In genomic region chr19:35813043-35813890, GRCh38 we compare ENCODE assay signal across 40 cellular contexts. TPM values are rescaled to one million over a fixed set of nuclear protein-coding genes. Genes with fewer than 3 reads are reported as not detected.
"Had no signal": no experiment of that assay in that cellular context is flagged by ENCODE, and none has a peak within 500 bp of the region (broad histone marks: within the 10 kb centered on the region; RNA-seq: fewer than 3 reads in every experiment).

No MANE protein-coding gene starts in this region.

- FAIRE-seq: endometrium, endothelial cell of umbilical vein, frontal cortex had no signal

- H3K36me3 Mint-ChIP-seq: activated CD8-positive, alpha-beta memory T cell treated with anti-CD3 and anti-CD28 coated beads, Interleukin-2, amount 10 ng/mL, durations not matched to agents 7 days and 5 days; activated naive CD4-positive, alpha-beta T cell treated with anti-CD3 and anti-CD28 coated beads, Interleukin-2, amount 50 U/mL, for 24 hours; activated naive CD8-positive, alpha-beta T cell treated with anti-CD3 and anti-CD28 coated beads for 36 hours; brain had no signal

- H3K4me1 Mint-ChIP-seq: activated CD4-positive, alpha-beta T cell treated with anti-CD3 and anti-CD28 coated beads for 36 hours; activated CD4-positive, alpha-beta T cell treated with anti-CD3 and anti-CD28 coated beads, Interleukin-2, amount 10 ng/mL, durations not matched to agents 24 days and 14 days; activated CD8-positive, alpha-beta memory T cell treated with anti-CD3 and anti-CD28 coated beads, Interleukin-2, amount 10 ng/mL, durations not matched to agents 7 days and 5 days; activated naive CD4-positive, alpha-beta T cell treated with anti-CD3 and anti-CD28 coated beads, Interleukin-2, amount 50 U/mL, for 24 hours; activated naive CD8-positive, alpha-beta T cell treated with anti-CD3 and anti-CD28 coated beads for 36 hours; activated naive CD8-positive, alpha-beta T cell treated with anti-CD3 and anti-CD28 coated beads, Interleukin-2, amount 50 U/mL, for 24 hours; brain had no signal

- H3K27ac Mint-ChIP-seq: activated CD4-positive, alpha-beta memory T cell treated with anti-CD3 and anti-CD28 coated beads for 36 hours; activated CD4-positive, alpha-beta T cell treated with anti-CD3 and anti-CD28 coated beads for 36 hours; activated CD4-positive, alpha-beta T cell treated with anti-CD3 and anti-CD28 coated beads, Interleukin-2, amount 10 ng/mL, durations not matched to agents 24 days and 14 days; activated CD8-positive, alpha-beta memory T cell treated with anti-CD3 and anti-CD28 coated beads, Interleukin-2, amount 10 ng/mL, durations not matched to agents 7 days and 5 days; activated CD8-positive, alpha-beta T cell treated with anti-CD3 and anti-CD28 coated beads, Interleukin-2, amount 10 ng/mL, durations not matched to agents 7 days and 5 days; activated naive CD4-positive, alpha-beta T cell treated with anti-CD3 and anti-CD28 coated beads for 36 hours; activated naive CD4-positive, alpha-beta T cell treated with anti-CD3 and anti-CD28 coated beads, Interleukin-2, amount 50 U/mL, for 24 hours; activated naive CD8-positive, alpha-beta T cell treated with anti-CD3 and anti-CD28 coated beads for 36 hours; activated naive CD8-positive, alpha-beta T cell treated with anti-CD3 and anti-CD28 coated beads, Interleukin-2, amount 50 U/mL, for 24 hours; activated T-helper 1 cell treated with anti-CD3 and anti-CD28 coated beads, Interleukin-12 subunit alpha, Interleukin-12 subunit beta, Interleukin-2, Interleukin-4 antibody, amounts not matched to agents 30 ng/mL and 10 ng/mL and 1 ng/mL, durations not matched to agents 14 hours and 24 hours and 36 hours; activated T-helper 2 cell treated with anti-CD3 and anti-CD28 coated beads, Interferon-gamma antibody, Interleukin-2, Interleukin-4, amounts not matched to agents 10 μg/mL and 5 μg/mL and 100 μg/mL, durations not matched to agents 14 hours and 24 hours and 36 hours; brain had no signal

- H3K9me3 Mint-ChIP-seq: activated CD4-positive, alpha-beta memory T cell treated with anti-CD3 and anti-CD28 coated beads for 36 hours; activated CD4-positive, alpha-beta T cell treated with anti-CD3 and anti-CD28 coated beads, Interleukin-2, amount 10 ng/mL, durations not matched to agents 24 days and 14 days; activated naive CD4-positive, alpha-beta T cell treated with anti-CD3 and anti-CD28 coated beads for 36 hours; activated naive CD4-positive, alpha-beta T cell treated with anti-CD3 and anti-CD28 coated beads, Interleukin-2, amount 50 U/mL, for 24 hours; activated naive CD8-positive, alpha-beta T cell treated with anti-CD3 and anti-CD28 coated beads for 36 hours; activated naive CD8-positive, alpha-beta T cell treated with anti-CD3 and anti-CD28 coated beads, Interleukin-2, amount 50 U/mL, for 24 hours; activated T-helper 1 cell treated with anti-CD3 and anti-CD28 coated beads, Interleukin-12 subunit alpha, Interleukin-12 subunit beta, Interleukin-2, Interleukin-4 antibody, amounts not matched to agents 30 ng/mL and 10 ng/mL and 1 ng/mL, durations not matched to agents 14 hours and 24 hours and 36 hours; activated T-helper 2 cell treated with anti-CD3 and anti-CD28 coated beads, Interferon-gamma antibody, Interleukin-2, Interleukin-4, amounts not matched to agents 10 μg/mL and 5 μg/mL and 100 μg/mL, durations not matched to agents 14 hours and 24 hours and 36 hours had no signal

- H3K27ac ChIP-seq: adrenal gland, breast epithelium, cardiac muscle cell, colonic mucosa, epithelial cell of prostate, esophagus squamous epithelium had no signal

- H3K4me3 ChIP-seq: adrenal gland, breast epithelium, cardiac muscle cell, colonic mucosa, esophagus squamous epithelium had no signal

- DNase-seq: activated CD4-positive, alpha-beta memory T cell treated with anti-CD3 and anti-CD28 coated beads for 36 hours; activated CD4-positive, alpha-beta T cell treated with anti-CD3 and anti-CD28 coated beads for 36 hours; activated CD4-positive, alpha-beta T cell treated with anti-CD3 and anti-CD28 coated beads, Interleukin-2, amount 10 ng/mL, durations not matched to agents 24 days and 14 days; activated CD4-positive, CD25-positive, alpha-beta regulatory T cell; activated CD4-positive, CD25-positive, alpha-beta regulatory T cell treated with anti-CD3 and anti-CD28 coated beads, Interleukin-2, amount 50 U/mL, for 72 hours; activated CD8-positive, alpha-beta memory T cell treated with anti-CD3 and anti-CD28 coated beads, Interleukin-2, amount 10 ng/mL, durations not matched to agents 7 days and 5 days; activated CD8-positive, alpha-beta memory T cell treated with anti-CD3 and anti-CD28 coated beads, Interleukin-2, amount 50 U/mL, for 4 hours; activated CD8-positive, alpha-beta T cell treated with anti-CD3 and anti-CD28 coated beads, Interleukin-2, amount 10 ng/mL, durations not matched to agents 7 days and 5 days; activated effector memory CD4-positive, alpha-beta T cell treated with anti-CD3 and anti-CD28 coated beads, Interleukin-2, amount 50 U/mL, for 16 hours; activated naive CD4-positive, alpha-beta T cell treated with anti-CD3 and anti-CD28 coated beads for 36 hours; activated naive CD8-positive, alpha-beta T cell treated with anti-CD3 and anti-CD28 coated beads for 36 hours; activated naive CD8-positive, alpha-beta T cell treated with anti-CD3 and anti-CD28 coated beads, Interleukin-2, amount 50 U/mL, for 24 hours; activated T-cell treated with anti-CD3 and anti-CD28 coated beads, Interleukin-2, amount 50 U/mL, for 1 hour; activated T-cell treated with anti-CD3 and anti-CD28 coated beads, Interleukin-2, amount 50 U/mL, for 48 hours; adrenal gland; amygdala; aorta; central memory CD4-positive, alpha-beta T cell; cerebellar nuclear complex; colonic mucosa; effector CD8-positive, alpha-beta T cell; esophagus squamous epithelium; head of caudate nucleus; T-helper 2 cell had no signal

- ATAC-seq: activated CD4-positive, alpha-beta T cell treated with anti-CD3 and anti-CD28 coated beads for 36 hours; activated CD8-positive, alpha-beta memory T cell treated with anti-CD3 and anti-CD28 coated beads, Interleukin-2, amount 10 ng/mL, durations not matched to agents 7 days and 5 days; activated CD8-positive, alpha-beta T cell treated with anti-CD3 and anti-CD28 coated beads, Interleukin-2, amount 10 ng/mL, durations not matched to agents 7 days and 5 days; activated naive CD8-positive, alpha-beta T cell treated with anti-CD3 and anti-CD28 coated beads, Interleukin-2, amount 50 U/mL, for 24 hours had no signal

- H3K9me3 ChIP-seq: adrenal gland, breast epithelium, colonic mucosa, esophagus squamous epithelium had no signal

- H3K27me3 ChIP-seq: adrenal gland, cardiac muscle cell, colonic mucosa had no signal

- H3K4me3 Mint-ChIP-seq: activated CD4-positive, alpha-beta memory T cell treated with anti-CD3 and anti-CD28 coated beads for 36 hours; activated CD4-positive, alpha-beta T cell treated with anti-CD3 and anti-CD28 coated beads for 36 hours; activated CD4-positive, alpha-beta T cell treated with anti-CD3 and anti-CD28 coated beads, Interleukin-2, amount 10 ng/mL, durations not matched to agents 24 days and 14 days; activated CD8-positive, alpha-beta memory T cell treated with anti-CD3 and anti-CD28 coated beads, Interleukin-2, amount 10 ng/mL, durations not matched to agents 7 days and 5 days; activated CD8-positive, alpha-beta T cell treated with anti-CD3 and anti-CD28 coated beads, Interleukin-2, amount 10 ng/mL, durations not matched to agents 7 days and 5 days; activated naive CD4-positive, alpha-beta T cell treated with anti-CD3 and anti-CD28 coated beads for 36 hours; activated naive CD4-positive, alpha-beta T cell treated with anti-CD3 and anti-CD28 coated beads, Interleukin-2, amount 50 U/mL, for 24 hours; activated naive CD8-positive, alpha-beta T cell treated with anti-CD3 and anti-CD28 coated beads for 36 hours; activated naive CD8-positive, alpha-beta T cell treated with anti-CD3 and anti-CD28 coated beads, Interleukin-2, amount 50 U/mL, for 24 hours; activated T-helper 1 cell treated with anti-CD3 and anti-CD28 coated beads, Interleukin-12 subunit alpha, Interleukin-12 subunit beta, Interleukin-2, Interleukin-4 antibody, amounts not matched to agents 30 ng/mL and 10 ng/mL and 1 ng/mL, durations not matched to agents 14 hours and 24 hours and 36 hours; brain had no signal

- H3K4me1 ChIP-seq: adrenal gland, breast epithelium, colonic mucosa, esophagus squamous epithelium had no signal

- H3K36me3 ChIP-seq: adrenal gland, breast epithelium, cardiac muscle cell, colonic mucosa, esophagus squamous epithelium had no signal

RNA-seq across cellular contexts. Expression of gene PRODH2, which starts 0.6 kb away (rescaled TPM):
- total RNA-seq: activated CD4-positive, alpha-beta memory T cell treated with anti-CD3 and anti-CD28 coated beads for 36 hours; activated CD4-positive, alpha-beta T cell treated with anti-CD3 and anti-CD28 coated beads for 36 hours; activated CD4-positive, alpha-beta T cell treated with anti-CD3 and anti-CD28 coated beads, Interleukin-2, amount 10 ng/mL, durations not matched to agents 24 days and 14 days; activated CD8-positive, alpha-beta memory T cell treated with anti-CD3 and anti-CD28 coated beads for 36 hours; activated CD8-positive, alpha-beta memory T cell treated with anti-CD3 and anti-CD28 coated beads, Interleukin-2, amount 10 ng/mL, durations not matched to agents 7 days and 5 days; activated CD8-positive, alpha-beta T cell treated with anti-CD3 and anti-CD28 coated beads, Interleukin-2, amount 10 ng/mL, durations not matched to agents 7 days and 5 days; activated naive CD4-positive, alpha-beta T cell treated with anti-CD3 and anti-CD28 coated beads for 36 hours; activated naive CD8-positive, alpha-beta T cell treated with anti-CD3 and anti-CD28 coated beads for 36 hours; activated T-helper 1 cell treated with anti-CD3 and anti-CD28 coated beads, Interleukin-12 subunit alpha, Interleukin-12 subunit beta, Interleukin-2, Interleukin-4 antibody, amounts not matched to agents 30 ng/mL and 10 ng/mL and 1 ng/mL, durations not matched to agents 14 hours and 24 hours and 36 hours; activated T-helper 2 cell treated with anti-CD3 and anti-CD28 coated beads, Interferon-gamma antibody, Interleukin-2, Interleukin-4, amounts not matched to agents 10 μg/mL and 5 μg/mL and 100 μg/mL, durations not matched to agents 14 hours and 24 hours and 36 hours; aorta; breast epithelium; colonic mucosa; dermis microvascular lymphatic vessel endothelial cell; endothelial cell of umbilical vein; esophagus squamous epithelium; fibroblast of lung; fibroblast of villous mesenchyme; frontal cortex; T-helper 1 cell treated with Interleukin-12 subunit alpha and Interleukin-12 subunit beta and Interleukin-4 antibody, amounts not matched to agents 30 ng/mL and 1 ng/mL, for 36 hours had no signal
- polyA plus RNA-seq: aorta, cardiac muscle cell, endothelial cell of umbilical vein, esophagus, fibroblast of lung had no signal

RNA-seq across cellular contexts. Expression of gene NPHS1, which starts 39.0 kb away (rescaled TPM):
- total RNA-seq: activated CD4-positive, alpha-beta memory T cell treated with anti-CD3 and anti-CD28 coated beads for 36 hours; activated CD4-positive, alpha-beta T cell treated with anti-CD3 and anti-CD28 coated beads for 36 hours; activated CD4-positive, alpha-beta T cell treated with anti-CD3 and anti-CD28 coated beads, Interleukin-2, amount 10 ng/mL, durations not matched to agents 24 days and 14 days; activated CD8-positive, alpha-beta memory T cell treated with anti-CD3 and anti-CD28 coated beads for 36 hours; activated CD8-positive, alpha-beta memory T cell treated with anti-CD3 and anti-CD28 coated beads, Interleukin-2, amount 10 ng/mL, durations not matched to agents 7 days and 5 days; activated CD8-positive, alpha-beta T cell treated with anti-CD3 and anti-CD28 coated beads, Interleukin-2, amount 10 ng/mL, durations not matched to agents 7 days and 5 days; aorta; colonic mucosa; dermis microvascular lymphatic vessel endothelial cell; endothelial cell of umbilical vein; esophagus squamous epithelium; fibroblast of lung; fibroblast of villous mesenchyme; T-helper 1 cell treated with Interleukin-12 subunit alpha and Interleukin-12 subunit beta and Interleukin-4 antibody, amounts not matched to agents 30 ng/mL and 1 ng/mL, for 36 hours had no signal
- polyA plus RNA-seq: adrenal gland, aorta, endothelial cell of umbilical vein, esophagus, fibroblast of lung had no signal

RNA-seq across cellular contexts. Expression of gene KIRREL2, which starts 43.4 kb away (rescaled TPM):
- total RNA-seq: aorta, dermis microvascular lymphatic vessel endothelial cell, endothelial cell of umbilical vein had no signal
- polyA plus RNA-seq: endothelial cell of umbilical vein, fibroblast of lung had no signal
